In the genomic region with DNA sequence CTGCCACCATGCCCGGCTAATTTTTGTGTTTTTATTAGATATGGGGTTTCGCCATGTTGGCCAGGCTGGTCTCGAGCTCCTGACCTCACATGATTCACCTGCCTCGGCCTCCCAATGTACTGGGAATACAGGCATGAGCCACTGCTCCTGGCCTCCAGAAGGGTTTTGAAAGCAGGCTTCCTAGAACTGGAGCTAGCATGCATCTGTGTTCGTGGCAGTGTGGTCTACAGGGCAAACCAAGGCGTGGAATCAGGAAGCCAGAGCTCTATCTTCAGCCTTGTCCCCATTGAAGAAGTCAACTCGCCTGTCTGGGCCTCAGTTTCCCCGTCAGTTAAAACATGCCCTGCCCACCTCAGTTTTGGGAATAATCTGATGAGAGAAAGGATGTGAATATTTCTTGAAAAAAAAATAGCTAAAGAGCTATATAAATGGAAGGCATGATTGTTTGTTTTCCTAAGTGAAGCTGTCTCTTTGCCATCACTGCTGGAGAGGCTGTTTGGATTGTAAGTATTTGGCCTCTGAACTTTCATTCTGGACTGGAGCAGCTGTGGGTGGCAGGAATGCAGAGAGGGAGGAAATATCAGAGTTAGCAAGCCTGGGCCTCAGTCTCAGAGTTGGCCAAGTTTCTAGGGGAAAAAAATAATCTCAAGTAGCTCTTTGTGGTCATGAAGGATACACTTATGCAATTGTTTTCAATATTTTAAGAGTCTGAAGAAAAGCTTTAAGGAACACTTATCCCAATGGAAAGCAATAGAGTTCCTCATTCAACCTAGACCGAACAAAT, we compare ENCODE assay signal across 11 cellular contexts. TPM values are rescaled to one million over a fixed set of nuclear protein-coding genes. Genes with fewer than 3 reads are reported as not detected.
A peak's percentile ranks its signal among the peaks of the same experiment; 100 is the strongest.
DNase-seq lines count a peak whose midpoint lies in the region; ATAC-seq and TF ChIP-seq lines count a peak whose summit lies in the region.
"Had no signal": no experiment of that assay in that cellular context is flagged by ENCODE, and none has a peak within 500 bp of the region (broad histone marks: within the 10 kb centered on the region; RNA-seq: fewer than 3 reads in every experiment).

No MANE protein-coding gene starts in this region.

- H3K27ac ChIP-seq in layer of hippocampus (ENCODE audit: low read depth, low read length) (peak overlapping the region; percentile 52), thoracic aorta (peak overlapping the region; percentile 67 to 81)

- TF ChIP-seq CTCF in cardiac fibroblast (IDR thresholded peaks at IDR 0.05; ENCODE audit: low read depth, low read length) (no peak), thoracic aorta (IDR thresholded peaks at IDR 0.05) (no peak)

- peaks cover 12 to 30% of the 10 kb centered on the region in 2 donors for H3K4me1 ChIP-seq in thoracic aorta (ENCODE audit: control insufficient read depth in 1 of 2, low read depth in 2 of 2)

- peak; percentile 35 for ATAC-seq in thoracic aorta (ENCODE audit: insufficient number of reproducible peaks, low FRiP score, low read depth)
- no peak for ATAC-seq in GM21390 (IDR thresholded peaks at IDR 0.05; ENCODE audit: unreplicated experiment)
- ATAC-seq in GM21723 (IDR thresholded peaks at IDR 0.05; ENCODE audit: unreplicated experiment), result no peak

- no peak overlapping the region for H3K4me3 ChIP-seq in cardiac fibroblast (replicated peaks in 1 of 2; ENCODE audit: low read depth in 2 of 2, low read length in 2 of 2)
- H3K4me3 ChIP-seq in thoracic aorta, result peak overlapping the region; percentile 10

- no peaks in the 10 kb centered on the region for H3K36me3 ChIP-seq in thoracic aorta

- DNase-seq in HT-29 (ENCODE audit: low spot score) (peak; percentile 50), cardiac fibroblast (ENCODE audit: low read depth in 2 of 2) (peak; percentile 96 to 99), thoracic aorta (ENCODE audit: low spot score) (no peak), NCI-H146 (lab: John Stamatoyannopoulos, UW) (no peak), AML-193 (lab: John Stamatoyannopoulos, UW) (no peak)
- DNase-seq: activated CD4-positive, CD25-positive, alpha-beta regulatory T cell; NCI-H510A treated with DMSO at 0.1 percent for 48 hours; stimulated activated CD4-positive, alpha-beta T cell treated with anti-CD3 and anti-CD28 coated beads, Interleukin-12 subunit alpha, Interleukin-12 subunit beta, amount 100 ng/mL, for 4 hours had no signal

- H3K27me3 ChIP-seq in layer of hippocampus (ENCODE audit: control insufficient read depth, insufficient read depth, low read length) (no peaks in the 10 kb centered on the region), thoracic aorta (replicated peaks; ENCODE audit: insufficient read depth) (no peaks in the 10 kb centered on the region)

- no peaks in the 10 kb centered on the region for H3K9me3 ChIP-seq in thoracic aorta

RNA-seq across cellular contexts. Expression of gene UACA, which starts 36.5 kb away (rescaled TPM):
- total RNA-seq in HT-29 (2014; rRNA removed; shearing (Covaris generic)), result 20.2 and 20.5 TPM in 2 replicates
- total RNA-seq in thoracic aorta, result 100 to 1,000 TPM; 107 to 118 TPM

RNA-seq across cellular contexts. Expression of gene LARP6, which starts 54.1 kb away (rescaled TPM):
- total RNA-seq in HT-29 (2014; rRNA removed; shearing (Covaris generic)), result 4.4 and 5.6 TPM in 2 replicates
- total RNA-seq in thoracic aorta, result 10 to 100 TPM; 43.3 to 92.6 TPM

Comparison
In these comparisons a context has a peak if more than half of its experiments do, and no peak if none do; other contexts are left out.
1. DNase-seq: peak in HT-29 (single experiment) and cardiac fibroblast (2 of 2); none in thoracic aorta (single experiment), NCI-H146 (single experiment) and AML-193 (0 of 2).